In the genomic region with DNA sequence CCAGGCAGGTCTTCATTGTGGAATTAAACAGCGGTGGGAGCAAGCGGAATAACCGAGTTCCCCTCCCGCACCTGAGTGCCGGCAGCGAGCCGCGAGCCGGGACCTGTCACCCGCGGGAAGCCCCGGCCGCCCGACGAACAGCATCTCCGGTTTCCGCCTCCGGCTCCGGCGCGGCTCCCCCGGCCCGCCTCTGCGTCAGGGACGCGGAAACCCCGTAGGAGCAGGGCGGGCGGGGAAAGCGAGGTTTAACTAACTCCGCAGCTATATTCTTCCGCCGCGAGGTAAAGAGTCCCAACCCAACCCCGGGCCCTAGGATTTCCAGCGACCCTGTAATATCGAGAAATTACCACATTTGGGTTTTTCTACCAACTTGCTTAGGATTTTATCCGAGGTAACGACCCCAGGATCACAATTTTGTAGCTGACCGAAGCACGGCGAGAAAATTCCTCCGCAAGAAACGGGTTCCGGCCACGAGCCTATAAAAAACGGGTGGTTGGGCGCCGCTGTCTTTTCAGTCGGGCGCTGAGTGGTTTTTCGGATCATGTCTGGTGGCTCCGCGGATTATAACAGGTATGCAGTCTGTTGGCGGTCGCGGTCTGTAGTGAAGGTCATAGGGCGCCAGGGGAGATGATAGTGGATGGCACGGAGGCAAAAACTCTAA, we compare ENCODE assay signal across 1 cellular context.
A peak's percentile ranks its signal among the peaks of the same experiment; 100 is the strongest.
TF ChIP-seq lines count a peak whose summit lies in the region.

A gene (plus strand): TSS at position 508 of the 661 bp plus-strand sequence. CDS start 34 bp downstream, at position 542.

TF ChIP-seq in WTC11, 78 proteins besides CTCF, POLR2A, EP300 and RAD21 (continued from another document):
- TF ChIP-seq, protein P1, sequence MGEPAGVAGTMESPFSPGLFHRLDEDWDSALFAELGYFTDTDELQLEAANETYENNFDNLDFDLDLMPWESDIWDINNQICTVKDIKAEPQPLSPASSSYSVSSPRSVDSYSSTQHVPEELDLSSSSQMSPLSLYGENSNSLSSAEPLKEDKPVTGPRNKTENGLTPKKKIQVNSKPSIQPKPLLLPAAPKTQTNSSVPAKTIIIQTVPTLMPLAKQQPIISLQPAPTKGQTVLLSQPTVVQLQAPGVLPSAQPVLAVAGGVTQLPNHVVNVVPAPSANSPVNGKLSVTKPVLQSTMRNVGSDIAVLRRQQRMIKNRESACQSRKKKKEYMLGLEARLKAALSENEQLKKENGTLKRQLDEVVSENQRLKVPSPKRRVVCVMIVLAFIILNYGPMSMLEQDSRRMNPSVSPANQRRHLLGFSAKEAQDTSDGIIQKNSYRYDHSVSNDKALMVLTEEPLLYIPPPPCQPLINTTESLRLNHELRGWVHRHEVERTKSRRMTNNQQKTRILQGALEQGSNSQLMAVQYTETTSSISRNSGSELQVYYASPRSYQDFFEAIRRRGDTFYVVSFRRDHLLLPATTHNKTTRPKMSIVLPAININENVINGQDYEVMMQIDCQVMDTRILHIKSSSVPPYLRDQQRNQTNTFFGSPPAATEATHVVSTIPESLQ (CRISPR knock-in tag; IDR thresholded peaks at IDR 0.05) = no peak
- TF ChIP-seq, protein P2, sequence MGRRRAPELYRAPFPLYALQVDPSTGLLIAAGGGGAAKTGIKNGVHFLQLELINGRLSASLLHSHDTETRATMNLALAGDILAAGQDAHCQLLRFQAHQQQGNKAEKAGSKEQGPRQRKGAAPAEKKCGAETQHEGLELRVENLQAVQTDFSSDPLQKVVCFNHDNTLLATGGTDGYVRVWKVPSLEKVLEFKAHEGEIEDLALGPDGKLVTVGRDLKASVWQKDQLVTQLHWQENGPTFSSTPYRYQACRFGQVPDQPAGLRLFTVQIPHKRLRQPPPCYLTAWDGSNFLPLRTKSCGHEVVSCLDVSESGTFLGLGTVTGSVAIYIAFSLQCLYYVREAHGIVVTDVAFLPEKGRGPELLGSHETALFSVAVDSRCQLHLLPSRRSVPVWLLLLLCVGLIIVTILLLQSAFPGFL (CRISPR knock-in tag; IDR thresholded peaks at IDR 0.05; ENCODE audit: borderline replicate concordance) = no peak
- TF ChIP-seq, protein P3, sequence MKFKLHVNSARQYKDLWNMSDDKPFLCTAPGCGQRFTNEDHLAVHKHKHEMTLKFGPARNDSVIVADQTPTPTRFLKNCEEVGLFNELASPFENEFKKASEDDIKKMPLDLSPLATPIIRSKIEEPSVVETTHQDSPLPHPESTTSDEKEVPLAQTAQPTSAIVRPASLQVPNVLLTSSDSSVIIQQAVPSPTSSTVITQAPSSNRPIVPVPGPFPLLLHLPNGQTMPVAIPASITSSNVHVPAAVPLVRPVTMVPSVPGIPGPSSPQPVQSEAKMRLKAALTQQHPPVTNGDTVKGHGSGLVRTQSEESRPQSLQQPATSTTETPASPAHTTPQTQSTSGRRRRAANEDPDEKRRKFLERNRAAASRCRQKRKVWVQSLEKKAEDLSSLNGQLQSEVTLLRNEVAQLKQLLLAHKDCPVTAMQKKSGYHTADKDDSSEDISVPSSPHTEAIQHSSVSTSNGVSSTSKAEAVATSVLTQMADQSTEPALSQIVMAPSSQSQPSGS (CRISPR knock-in tag; IDR thresholded peaks at IDR 0.05; ENCODE audit: borderline replicate concordance, low read depth) = no peak
- TF ChIP-seq CREM (CRISPR knock-in tag; IDR thresholded peaks at IDR 0.05) = peak; percentile 77; the same call in 1 of the 2 replicates
- no peak for TF ChIP-seq FOXK1 (CRISPR knock-in tag; IDR thresholded peaks at IDR 0.05)
- TF ChIP-seq EMX1 (CRISPR knock-in tag; IDR thresholded peaks at IDR 0.05) = no peak; the same call in 1 of the 2 replicates
- TF ChIP-seq, protein P4, sequence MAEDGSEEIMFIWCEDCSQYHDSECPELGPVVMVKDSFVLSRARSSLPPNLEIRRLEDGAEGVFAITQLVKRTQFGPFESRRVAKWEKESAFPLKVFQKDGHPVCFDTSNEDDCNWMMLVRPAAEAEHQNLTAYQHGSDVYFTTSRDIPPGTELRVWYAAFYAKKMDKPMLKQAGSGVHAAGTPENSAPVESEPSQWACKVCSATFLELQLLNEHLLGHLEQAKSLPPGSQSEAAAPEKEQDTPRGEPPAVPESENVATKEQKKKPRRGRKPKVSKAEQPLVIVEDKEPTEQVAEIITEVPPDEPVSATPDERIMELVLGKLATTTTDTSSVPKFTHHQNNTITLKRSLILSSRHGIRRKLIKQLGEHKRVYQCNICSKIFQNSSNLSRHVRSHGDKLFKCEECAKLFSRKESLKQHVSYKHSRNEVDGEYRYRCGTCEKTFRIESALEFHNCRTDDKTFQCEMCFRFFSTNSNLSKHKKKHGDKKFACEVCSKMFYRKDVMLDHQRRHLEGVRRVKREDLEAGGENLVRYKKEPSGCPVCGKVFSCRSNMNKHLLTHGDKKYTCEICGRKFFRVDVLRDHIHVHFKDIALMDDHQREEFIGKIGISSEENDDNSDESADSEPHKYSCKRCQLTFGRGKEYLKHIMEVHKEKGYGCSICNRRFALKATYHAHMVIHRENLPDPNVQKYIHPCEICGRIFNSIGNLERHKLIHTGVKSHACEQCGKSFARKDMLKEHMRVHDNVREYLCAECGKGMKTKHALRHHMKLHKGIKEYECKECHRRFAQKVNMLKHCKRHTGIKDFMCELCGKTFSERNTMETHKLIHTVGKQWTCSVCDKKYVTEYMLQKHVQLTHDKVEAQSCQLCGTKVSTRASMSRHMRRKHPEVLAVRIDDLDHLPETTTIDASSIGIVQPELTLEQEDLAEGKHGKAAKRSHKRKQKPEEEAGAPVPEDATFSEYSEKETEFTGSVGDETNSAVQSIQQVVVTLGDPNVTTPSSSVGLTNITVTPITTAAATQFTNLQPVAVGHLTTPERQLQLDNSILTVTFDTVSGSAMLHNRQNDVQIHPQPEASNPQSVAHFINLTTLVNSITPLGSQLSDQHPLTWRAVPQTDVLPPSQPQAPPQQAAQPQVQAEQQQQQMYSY (CRISPR knock-in tag; IDR thresholded peaks at IDR 0.05) = no peak
- TF ChIP-seq FOXJ3 (CRISPR knock-in tag; IDR thresholded peaks at IDR 0.05; ENCODE audit: borderline replicate concordance) = no peak
- TF ChIP-seq TCF7 (CRISPR knock-in tag; IDR thresholded peaks at IDR 0.05; ENCODE audit: low read depth) = no peak
- TF ChIP-seq ZNF317 (CRISPR knock-in tag; IDR thresholded peaks at IDR 0.05; ENCODE audit: borderline replicate concordance, low read depth) = no peak
- TF ChIP-seq, protein P5, sequence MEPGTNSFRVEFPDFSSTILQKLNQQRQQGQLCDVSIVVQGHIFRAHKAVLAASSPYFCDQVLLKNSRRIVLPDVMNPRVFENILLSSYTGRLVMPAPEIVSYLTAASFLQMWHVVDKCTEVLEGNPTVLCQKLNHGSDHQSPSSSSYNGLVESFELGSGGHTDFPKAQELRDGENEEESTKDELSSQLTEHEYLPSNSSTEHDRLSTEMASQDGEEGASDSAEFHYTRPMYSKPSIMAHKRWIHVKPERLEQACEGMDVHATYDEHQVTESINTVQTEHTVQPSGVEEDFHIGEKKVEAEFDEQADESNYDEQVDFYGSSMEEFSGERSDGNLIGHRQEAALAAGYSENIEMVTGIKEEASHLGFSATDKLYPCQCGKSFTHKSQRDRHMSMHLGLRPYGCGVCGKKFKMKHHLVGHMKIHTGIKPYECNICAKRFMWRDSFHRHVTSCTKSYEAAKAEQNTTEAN (CRISPR knock-in tag; IDR thresholded peaks at IDR 0.05) = peak; percentile 78; the same call in 1 of the 2 replicates
- TF ChIP-seq ZNF121 (CRISPR knock-in tag; IDR thresholded peaks at IDR 0.05) = no peak
- TF ChIP-seq GABPB1 (CRISPR knock-in tag; IDR thresholded peaks at IDR 0.05) = 0 out of 2 replicates have a peak, but pooled peaks have one; percentile 8
- no peak for TF ChIP-seq CBFB (CRISPR knock-in tag; IDR thresholded peaks at IDR 0.05; ENCODE audit: low read depth)
